Comparison of ENCODE assay signal across 2 cellular contexts in genomic region chr10:3006093-3006492, GRCh38.
TF ChIP-seq lines count a peak whose summit lies in the region.

No MANE protein-coding gene starts in this region.

TF ChIP-seq in H1, 55 proteins besides CTCF, POLR2A, EP300 and RAD21 (continued from another document):
- TF ChIP-seq HDAC2 (IDR thresholded peaks at IDR 0.05; ENCODE audit: borderline replicate concordance in 1 of 2, low read depth in 2 of 2, low read length in 2 of 2): no peak
- no peak for TF ChIP-seq PHF8 (conservative IDR thresholded peaks at IDR 0.05; ENCODE audit: low read depth, low read length)
- no peak for TF ChIP-seq CBX8 (IDR thresholded peaks at IDR 0.05; ENCODE audit: borderline replicate concordance, low read depth, low read length)
- TF ChIP-seq HDAC6 (IDR thresholded peaks at IDR 0.05; ENCODE audit: low read depth, low read length): no peak
- TF ChIP-seq CHD2 (IDR thresholded peaks at IDR 0.05; ENCODE audit: low read length): no peak
- TF ChIP-seq CTBP2 (IDR thresholded peaks at IDR 0.05; ENCODE audit: borderline replicate concordance, insufficient read depth, insufficient read length, low read length): no peak
- TF ChIP-seq GABPA (IDR thresholded peaks at IDR 0.05; ENCODE audit: borderline replicate concordance, insufficient read depth, low read length): no peak
- TF ChIP-seq BCL11A (IDR thresholded peaks at IDR 0.05; ENCODE audit: low read depth in 2 of 2, low read length in 2 of 2): no peak
- no peak for TF ChIP-seq SIN3A (conservative IDR thresholded peaks at IDR 0.05 in 1 of 2, IDR thresholded peaks at IDR 0.05 in 1 of 2; ENCODE audit: low read depth in 1 of 2, low read length in 2 of 2)

TF ChIP-seq in GM23338, 12 proteins besides CTCF, POLR2A, EP300 and RAD21 (continued from another document):
- TF ChIP-seq REST (IDR thresholded peaks at IDR 0.05; ENCODE audit: unreplicated experiment) (no peak), ZNF114 (CRISPR knock-in tag; IDR thresholded peaks at IDR 0.05) (no peak), EZH2phosphoT487 (IDR thresholded peaks at IDR 0.05; ENCODE audit: unreplicated experiment) (no peak), CREB1 (CRISPR knock-in tag; IDR thresholded peaks at IDR 0.05; ENCODE audit: low read depth) (no peak), ZNF331 (CRISPR knock-in tag; IDR thresholded peaks at IDR 0.05; ENCODE audit: low read depth) (no peak), STAT1 (IDR thresholded peaks at IDR 0.05; ENCODE audit: unreplicated experiment) (no peak), NANOG (IDR thresholded peaks at IDR 0.05; ENCODE audit: borderline replicate concordance) (no peak), ETS1 (IDR thresholded peaks at IDR 0.05) (no peak), EZH2 (IDR thresholded peaks at IDR 0.05; ENCODE audit: low read depth, unreplicated experiment) (no peak), ZNF462 (CRISPR knock-in tag; IDR thresholded peaks at IDR 0.05) (no peak), POLR2AphosphoS5 (IDR thresholded peaks at IDR 0.05; ENCODE audit: low read depth) (no peak)
TF ChIP-seq in GM23338: peak in this region for 0.
